Comparison of ENCODE assay signal across 1 cellular context in the genomic region with DNA sequence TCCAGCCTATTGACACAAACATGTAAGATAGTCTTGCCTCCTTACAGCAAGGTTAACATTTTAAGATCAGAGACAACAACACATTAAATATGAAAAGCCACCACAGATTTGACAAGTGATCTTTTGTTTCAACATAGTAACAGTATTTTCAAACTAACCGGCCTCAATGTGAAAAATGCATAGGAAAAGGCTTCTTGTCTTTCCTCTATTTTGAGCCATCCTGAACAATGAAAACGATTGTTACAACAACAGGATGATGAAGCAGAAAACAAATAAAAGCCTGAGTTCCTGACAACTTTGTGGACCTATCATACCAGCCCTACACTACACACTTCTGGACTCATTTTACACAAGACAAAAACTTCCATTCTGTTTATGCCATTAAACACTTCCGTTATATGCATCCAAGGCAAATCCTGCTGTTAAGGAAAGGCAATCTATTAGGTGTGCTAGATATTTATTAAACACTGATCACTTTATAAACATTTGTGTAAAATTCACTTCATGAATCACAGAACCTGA.
TF ChIP-seq lines count a peak whose summit lies in the region.

No MANE protein-coding gene starts in this region.

TF ChIP-seq in HepG2, 621 proteins besides CTCF, POLR2A, EP300 and RAD21 (continued from another document and continues in another):
- TF ChIP-seq ZNF790 (CRISPR knock-in tag; IDR thresholded peaks at IDR 0.05; ENCODE audit: borderline replicate concordance) (no peak), NCOA1 (CRISPR knock-in tag; IDR thresholded peaks at IDR 0.05) (no peak), MEIS1 (CRISPR knock-in tag; IDR thresholded peaks at IDR 0.05; ENCODE audit: borderline replicate concordance) (no peak), SALL2 (CRISPR knock-in tag; IDR thresholded peaks at IDR 0.05) (no peak), DNMT3B (CRISPR knock-in tag; conservative IDR thresholded peaks at IDR 0.05) (no peak), ZNF251 (CRISPR knock-in tag; IDR thresholded peaks at IDR 0.05) (no peak), RNF2 (conservative IDR thresholded peaks at IDR 0.05; ENCODE audit: low read depth) (no peak), ATF1 (CRISPR knock-in tag; IDR thresholded peaks at IDR 0.05) (no peak), ZSCAN21 (CRISPR knock-in tag; IDR thresholded peaks at IDR 0.05; ENCODE audit: borderline replicate concordance) (no peak), SP5 (CRISPR knock-in tag; IDR thresholded peaks at IDR 0.05; ENCODE audit: borderline replicate concordance, low read depth) (no peak), REL (CRISPR knock-in tag; conservative IDR thresholded peaks at IDR 0.05) (no peak), ZMYM4 (CRISPR knock-in tag; IDR thresholded peaks at IDR 0.05) (no peak), ZNF629 (CRISPR knock-in tag; conservative IDR thresholded peaks at IDR 0.05) (no peak), TCF7L2 (IDR thresholded peaks at IDR 0.05; ENCODE audit: low read depth, low read length) (0 out of 2 replicates have a peak, but pooled peaks have one; percentile 45), ZNF30 (CRISPR knock-in tag; IDR thresholded peaks at IDR 0.05) (no peak), TP53 (CRISPR knock-in tag; conservative IDR thresholded peaks at IDR 0.05) (no peak), ZNF282 (IDR thresholded peaks at IDR 0.05; ENCODE audit: partially characterized antibody) (no peak), ZNF326 (CRISPR knock-in tag; IDR thresholded peaks at IDR 0.05; ENCODE audit: borderline replicate concordance) (no peak), MED8 (CRISPR knock-in tag; IDR thresholded peaks at IDR 0.05; ENCODE audit: insufficient replicate concordance) (no peak), ZBTB1 (CRISPR knock-in tag; IDR thresholded peaks at IDR 0.05; ENCODE audit: borderline replicate concordance) (no peak), KMT2A (CRISPR knock-in tag; IDR thresholded peaks at IDR 0.05) (no peak), KAT8 (CRISPR knock-in tag; IDR thresholded peaks at IDR 0.05) (peak; percentile 66), ETV5 (CRISPR knock-in tag; IDR thresholded peaks at IDR 0.05; ENCODE audit: borderline replicate concordance) (peak; percentile 80; the same call in 1 of the 2 replicates), ZNF550 (CRISPR knock-in tag; IDR thresholded peaks at IDR 0.05; ENCODE audit: borderline replicate concordance) (no peak), IRX3 (CRISPR knock-in tag; IDR thresholded peaks at IDR 0.05; ENCODE audit: borderline replicate concordance, low read depth) (no peak), ZNF451 (CRISPR knock-in tag; IDR thresholded peaks at IDR 0.05) (no peak), ZNF883 (CRISPR knock-in tag; IDR thresholded peaks at IDR 0.05; ENCODE audit: not compliant biosample characterization) (no peak), NKX3-1 (CRISPR knock-in tag; IDR thresholded peaks at IDR 0.05) (no peak), PAX8 (CRISPR knock-in tag; IDR thresholded peaks at IDR 0.05; ENCODE audit: borderline replicate concordance) (no peak), HOXA3 (CRISPR knock-in tag; IDR thresholded peaks at IDR 0.05) (no peak), ZNF83 (CRISPR knock-in tag; IDR thresholded peaks at IDR 0.05; ENCODE audit: borderline replicate concordance) (no peak), SIX1 (CRISPR knock-in tag; IDR thresholded peaks at IDR 0.05; ENCODE audit: borderline replicate concordance) (peak; percentile 45; the same call in 1 of the 2 replicates), ZNF367 (CRISPR knock-in tag; IDR thresholded peaks at IDR 0.05; ENCODE audit: borderline replicate concordance) (no peak), ZNF672 (CRISPR knock-in tag; IDR thresholded peaks at IDR 0.05) (no peak), ZNF547 (CRISPR knock-in tag; IDR thresholded peaks at IDR 0.05) (no peak), ARNT2 (CRISPR knock-in tag; IDR thresholded peaks at IDR 0.05; ENCODE audit: low read depth) (no peak), EED (CRISPR knock-in tag; IDR thresholded peaks at IDR 0.05) (no peak)
- TF ChIP-seq, protein P1, sequence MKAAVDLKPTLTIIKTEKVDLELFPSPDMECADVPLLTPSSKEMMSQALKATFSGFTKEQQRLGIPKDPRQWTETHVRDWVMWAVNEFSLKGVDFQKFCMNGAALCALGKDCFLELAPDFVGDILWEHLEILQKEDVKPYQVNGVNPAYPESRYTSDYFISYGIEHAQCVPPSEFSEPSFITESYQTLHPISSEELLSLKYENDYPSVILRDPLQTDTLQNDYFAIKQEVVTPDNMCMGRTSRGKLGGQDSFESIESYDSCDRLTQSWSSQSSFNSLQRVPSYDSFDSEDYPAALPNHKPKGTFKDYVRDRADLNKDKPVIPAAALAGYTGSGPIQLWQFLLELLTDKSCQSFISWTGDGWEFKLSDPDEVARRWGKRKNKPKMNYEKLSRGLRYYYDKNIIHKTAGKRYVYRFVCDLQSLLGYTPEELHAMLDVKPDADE (CRISPR knock-in tag; IDR thresholded peaks at IDR 0.05), result no peak
- TF ChIP-seq, protein P2, sequence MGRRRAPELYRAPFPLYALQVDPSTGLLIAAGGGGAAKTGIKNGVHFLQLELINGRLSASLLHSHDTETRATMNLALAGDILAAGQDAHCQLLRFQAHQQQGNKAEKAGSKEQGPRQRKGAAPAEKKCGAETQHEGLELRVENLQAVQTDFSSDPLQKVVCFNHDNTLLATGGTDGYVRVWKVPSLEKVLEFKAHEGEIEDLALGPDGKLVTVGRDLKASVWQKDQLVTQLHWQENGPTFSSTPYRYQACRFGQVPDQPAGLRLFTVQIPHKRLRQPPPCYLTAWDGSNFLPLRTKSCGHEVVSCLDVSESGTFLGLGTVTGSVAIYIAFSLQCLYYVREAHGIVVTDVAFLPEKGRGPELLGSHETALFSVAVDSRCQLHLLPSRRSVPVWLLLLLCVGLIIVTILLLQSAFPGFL (CRISPR knock-in tag; IDR thresholded peaks at IDR 0.05), result no peak
- TF ChIP-seq, protein P3, sequence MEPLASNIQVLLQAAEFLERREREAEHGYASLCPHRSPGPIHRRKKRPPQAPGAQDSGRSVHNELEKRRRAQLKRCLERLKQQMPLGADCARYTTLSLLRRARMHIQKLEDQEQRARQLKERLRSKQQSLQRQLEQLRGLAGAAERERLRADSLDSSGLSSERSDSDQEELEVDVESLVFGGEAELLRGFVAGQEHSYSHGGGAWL (CRISPR knock-in tag; IDR thresholded peaks at IDR 0.05), result no peak
- TF ChIP-seq, protein P4, sequence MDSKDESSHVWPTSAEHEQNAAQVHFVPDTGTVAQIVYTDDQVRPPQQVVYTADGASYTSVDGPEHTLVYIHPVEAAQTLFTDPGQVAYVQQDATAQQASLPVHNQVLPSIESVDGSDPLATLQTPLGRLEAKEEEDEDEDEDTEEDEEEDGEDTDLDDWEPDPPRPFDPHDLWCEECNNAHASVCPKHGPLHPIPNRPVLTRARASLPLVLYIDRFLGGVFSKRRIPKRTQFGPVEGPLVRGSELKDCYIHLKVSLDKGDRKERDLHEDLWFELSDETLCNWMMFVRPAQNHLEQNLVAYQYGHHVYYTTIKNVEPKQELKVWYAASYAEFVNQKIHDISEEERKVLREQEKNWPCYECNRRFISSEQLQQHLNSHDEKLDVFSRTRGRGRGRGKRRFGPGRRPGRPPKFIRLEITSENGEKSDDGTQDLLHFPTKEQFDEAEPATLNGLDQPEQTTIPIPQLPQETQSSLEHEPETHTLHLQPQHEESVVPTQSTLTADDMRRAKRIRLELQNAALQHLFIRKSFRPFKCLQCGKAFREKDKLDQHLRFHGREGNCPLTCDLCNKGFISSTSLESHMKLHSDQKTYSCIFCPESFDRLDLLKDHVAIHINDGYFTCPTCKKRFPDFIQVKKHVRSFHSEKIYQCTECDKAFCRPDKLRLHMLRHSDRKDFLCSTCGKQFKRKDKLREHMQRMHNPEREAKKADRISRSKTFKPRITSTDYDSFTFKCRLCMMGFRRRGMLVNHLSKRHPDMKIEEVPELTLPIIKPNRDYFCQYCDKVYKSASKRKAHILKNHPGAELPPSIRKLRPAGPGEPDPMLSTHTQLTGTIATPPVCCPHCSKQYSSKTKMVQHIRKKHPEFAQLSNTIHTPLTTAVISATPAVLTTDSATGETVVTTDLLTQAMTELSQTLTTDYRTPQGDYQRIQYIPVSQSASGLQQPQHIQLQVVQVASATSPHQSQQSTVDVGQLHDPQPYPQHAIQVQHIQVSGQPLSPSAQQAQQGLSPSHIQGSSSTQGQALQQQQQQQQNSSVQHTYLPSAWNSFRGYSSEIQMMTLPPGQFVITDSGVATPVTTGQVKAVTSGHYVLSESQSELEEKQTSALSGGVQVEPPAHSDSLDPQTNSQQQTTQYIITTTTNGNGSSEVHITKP (CRISPR knock-in tag; IDR thresholded peaks at IDR 0.05; ENCODE audit: low read depth), result 0 out of 2 replicates have a peak, but pooled peaks have one; percentile 12
- TF ChIP-seq, protein P5, sequence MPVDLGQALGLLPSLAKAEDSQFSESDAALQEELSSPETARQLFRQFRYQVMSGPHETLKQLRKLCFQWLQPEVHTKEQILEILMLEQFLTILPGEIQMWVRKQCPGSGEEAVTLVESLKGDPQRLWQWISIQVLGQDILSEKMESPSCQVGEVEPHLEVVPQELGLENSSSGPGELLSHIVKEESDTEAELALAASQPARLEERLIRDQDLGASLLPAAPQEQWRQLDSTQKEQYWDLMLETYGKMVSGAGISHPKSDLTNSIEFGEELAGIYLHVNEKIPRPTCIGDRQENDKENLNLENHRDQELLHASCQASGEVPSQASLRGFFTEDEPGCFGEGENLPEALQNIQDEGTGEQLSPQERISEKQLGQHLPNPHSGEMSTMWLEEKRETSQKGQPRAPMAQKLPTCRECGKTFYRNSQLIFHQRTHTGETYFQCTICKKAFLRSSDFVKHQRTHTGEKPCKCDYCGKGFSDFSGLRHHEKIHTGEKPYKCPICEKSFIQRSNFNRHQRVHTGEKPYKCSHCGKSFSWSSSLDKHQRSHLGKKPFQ (CRISPR knock-in tag; IDR thresholded peaks at IDR 0.05; ENCODE audit: insufficient replicate concordance), result no peak
- TF ChIP-seq, protein P6, sequence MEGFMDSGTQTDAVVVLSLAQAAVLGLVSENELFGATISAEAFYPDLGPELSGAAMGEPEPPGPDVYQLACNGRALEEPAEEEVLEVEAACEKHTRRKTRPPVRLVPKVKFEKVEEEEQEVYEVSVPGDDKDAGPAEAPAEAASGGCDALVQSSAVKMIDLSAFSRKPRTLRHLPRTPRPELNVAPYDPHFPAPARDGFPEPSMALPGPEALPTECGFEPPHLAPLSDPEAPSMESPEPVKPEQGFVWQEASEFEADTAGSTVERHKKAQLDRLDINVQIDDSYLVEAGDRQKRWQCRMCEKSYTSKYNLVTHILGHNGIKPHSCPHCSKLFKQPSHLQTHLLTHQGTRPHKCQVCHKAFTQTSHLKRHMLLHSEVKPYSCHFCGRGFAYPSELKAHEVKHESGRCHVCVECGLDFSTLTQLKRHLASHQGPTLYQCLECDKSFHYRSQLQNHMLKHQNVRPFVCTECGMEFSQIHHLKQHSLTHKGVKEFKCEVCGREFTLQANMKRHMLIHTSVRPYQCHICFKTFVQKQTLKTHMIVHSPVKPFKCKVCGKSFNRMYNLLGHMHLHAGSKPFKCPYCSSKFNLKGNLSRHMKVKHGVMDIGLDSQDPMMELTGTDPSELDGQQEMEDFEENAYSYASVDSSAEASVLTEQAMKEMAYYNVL (CRISPR knock-in tag; IDR thresholded peaks at IDR 0.05; ENCODE audit: borderline replicate concordance), result peak; percentile 77
- TF ChIP-seq, protein P7, sequence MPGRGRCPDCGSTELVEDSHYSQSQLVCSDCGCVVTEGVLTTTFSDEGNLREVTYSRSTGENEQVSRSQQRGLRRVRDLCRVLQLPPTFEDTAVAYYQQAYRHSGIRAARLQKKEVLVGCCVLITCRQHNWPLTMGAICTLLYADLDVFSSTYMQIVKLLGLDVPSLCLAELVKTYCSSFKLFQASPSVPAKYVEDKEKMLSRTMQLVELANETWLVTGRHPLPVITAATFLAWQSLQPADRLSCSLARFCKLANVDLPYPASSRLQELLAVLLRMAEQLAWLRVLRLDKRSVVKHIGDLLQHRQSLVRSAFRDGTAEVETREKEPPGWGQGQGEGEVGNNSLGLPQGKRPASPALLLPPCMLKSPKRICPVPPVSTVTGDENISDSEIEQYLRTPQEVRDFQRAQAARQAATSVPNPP (CRISPR knock-in tag; IDR thresholded peaks at IDR 0.05), result no peak
- TF ChIP-seq, protein P8, sequence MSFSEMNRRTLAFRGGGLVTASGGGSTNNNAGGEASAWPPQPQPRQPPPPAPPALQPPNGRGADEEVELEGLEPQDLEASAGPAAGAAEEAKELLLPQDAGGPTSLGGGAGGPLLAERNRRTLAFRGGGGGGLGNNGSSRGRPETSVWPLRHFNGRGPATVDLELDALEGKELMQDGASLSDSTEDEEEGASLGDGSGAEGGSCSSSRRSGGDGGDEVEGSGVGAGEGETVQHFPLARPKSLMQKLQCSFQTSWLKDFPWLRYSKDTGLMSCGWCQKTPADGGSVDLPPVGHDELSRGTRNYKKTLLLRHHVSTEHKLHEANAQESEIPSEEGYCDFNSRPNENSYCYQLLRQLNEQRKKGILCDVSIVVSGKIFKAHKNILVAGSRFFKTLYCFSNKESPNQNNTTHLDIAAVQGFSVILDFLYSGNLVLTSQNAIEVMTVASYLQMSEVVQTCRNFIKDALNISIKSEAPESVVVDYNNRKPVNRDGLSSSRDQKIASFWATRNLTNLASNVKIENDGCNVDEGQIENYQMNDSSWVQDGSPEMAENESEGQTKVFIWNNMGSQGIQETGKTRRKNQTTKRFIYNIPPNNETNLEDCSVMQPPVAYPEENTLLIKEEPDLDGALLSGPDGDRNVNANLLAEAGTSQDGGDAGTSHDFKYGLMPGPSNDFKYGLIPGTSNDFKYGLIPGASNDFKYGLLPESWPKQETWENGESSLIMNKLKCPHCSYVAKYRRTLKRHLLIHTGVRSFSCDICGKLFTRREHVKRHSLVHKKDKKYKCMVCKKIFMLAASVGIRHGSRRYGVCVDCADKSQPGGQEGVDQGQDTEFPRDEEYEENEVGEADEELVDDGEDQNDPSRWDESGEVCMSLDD (CRISPR knock-in tag; IDR thresholded peaks at IDR 0.05; ENCODE audit: borderline replicate concordance), result no peak
- TF ChIP-seq, protein P9, sequence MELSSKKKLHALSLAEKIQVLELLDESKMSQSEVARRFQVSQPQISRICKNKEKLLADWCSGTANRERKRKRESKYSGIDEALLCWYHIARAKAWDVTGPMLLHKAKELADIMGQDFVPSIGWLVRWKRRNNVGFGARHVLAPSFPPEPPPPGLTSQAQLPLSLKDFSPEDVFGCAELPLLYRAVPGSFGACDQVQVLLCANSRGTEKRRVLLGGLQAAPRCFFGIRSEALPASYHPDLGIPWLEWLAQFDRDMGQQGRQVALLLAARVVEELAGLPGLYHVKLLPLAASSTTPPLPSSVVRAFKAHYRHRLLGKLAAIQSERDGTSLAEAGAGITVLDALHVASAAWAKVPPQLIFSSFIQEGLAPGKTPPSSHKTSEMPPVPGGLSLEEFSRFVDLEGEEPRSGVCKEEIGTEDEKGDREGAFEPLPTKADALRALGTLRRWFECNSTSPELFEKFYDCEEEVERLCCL (CRISPR knock-in tag; IDR thresholded peaks at IDR 0.05; ENCODE audit: borderline replicate concordance), result no peak
